In the genomic region with DNA sequence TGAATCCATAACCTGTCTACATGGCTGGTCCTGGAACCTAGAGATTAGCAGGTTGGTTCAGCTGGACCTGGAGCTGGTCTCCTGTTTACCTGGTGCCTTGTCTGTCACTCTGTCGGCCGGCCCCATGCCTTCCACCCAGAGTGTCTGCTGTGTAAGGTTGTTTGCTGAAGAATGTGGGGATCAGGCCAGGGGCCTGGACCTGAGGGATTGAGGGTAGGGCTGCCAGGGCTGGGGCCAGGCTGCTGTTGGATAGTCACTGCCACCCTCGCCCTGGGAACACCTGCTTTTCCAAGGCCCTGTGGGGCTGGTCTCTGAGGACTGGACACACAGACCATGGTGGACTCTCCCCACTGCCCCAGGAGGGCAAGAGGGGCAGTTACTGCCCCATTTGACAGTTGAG, we compare ENCODE assay signal across 10 cellular contexts. TPM values are rescaled to one million over a fixed set of nuclear protein-coding genes. Genes with fewer than 3 reads are reported as not detected.
A peak's percentile ranks its signal among the peaks of the same experiment; 100 is the strongest.
DNase-seq lines count a peak whose midpoint lies in the region; ATAC-seq, FAIRE-seq and TF ChIP-seq lines count a peak whose summit lies in the region.
"Had no signal": no experiment of that assay in that cellular context is flagged by ENCODE, and none has a peak within 500 bp of the region (broad histone marks: within the 10 kb centered on the region; RNA-seq: fewer than 3 reads in every experiment).

No MANE protein-coding gene starts in this region.

- 91% methylated on average over 3 of the region's 3 CpGs for WGBS in smooth muscle cell (ENCODE audit: low lambda C conversion rate)

- no peaks in the 10 kb centered on the region for H3K9me3 ChIP-seq in keratinocyte (ENCODE audit: control insufficient read depth, low read depth, low read length)
- no peaks in the 10 kb centered on the region for H3K9me3 ChIP-seq in smooth muscle cell (replicated peaks; ENCODE audit: low read depth)

- no peaks in the 10 kb centered on the region for H3K9me3 Mint-ChIP-seq in WTC11
- H3K9me3 Mint-ChIP-seq: activated CD4-positive, alpha-beta memory T cell treated with anti-CD3 and anti-CD28 coated beads for 36 hours had no signal

- peaks cover 8% of the 10 kb centered on the region for H3K4me1 Mint-ChIP-seq in WTC11

- H3K4me2 ChIP-seq in keratinocyte (ENCODE audit: control insufficient read depth, extremely low read depth, insufficient read depth, low read depth, low read length) = peak overlapping the region; percentile 76
- H3K4me2 ChIP-seq in smooth muscle cell = peak overlapping the region; percentile 98

- no peak for FAIRE-seq in keratinocyte (lab: Jason Lieb, UNC)
- FAIRE-seq: GM19239 had no signal

- H3K4me3 ChIP-seq in keratinocyte (ENCODE audit: control insufficient read depth in 2 of 3, extremely low read depth in 1 of 3, insufficient read depth in 2 of 3, low read depth in 1 of 3, low read length in 3 of 3) (no peak overlapping the region), smooth muscle cell (peak overlapping the region; percentile 78)

- H3K4me3 Mint-ChIP-seq in WTC11 = peak overlapping the region; percentile 75

- H3K9ac ChIP-seq in keratinocyte (ENCODE audit: control insufficient read depth, extremely low read depth, insufficient read depth, low read length) (no peak overlapping the region), smooth muscle cell (ENCODE audit: low read depth) (peak overlapping the region; percentile 43)

- H3K36me3 Mint-ChIP-seq in WTC11 = no peaks in the 10 kb centered on the region
- H3K36me3 Mint-ChIP-seq: activated CD4-positive, alpha-beta memory T cell treated with anti-CD3 and anti-CD28 coated beads for 36 hours had no signal

- no peak for ATAC-seq in WTC11

- dilution Hi-C loops in keratinocyte (cut with MboI; ENCODE audit: extremely low pct_ligation_motif_present, low sequenced_read_pairs) = no loop called here

- H3K27ac Mint-ChIP-seq in WTC11 = no peak overlapping the region
- H3K27ac Mint-ChIP-seq: activated CD4-positive, alpha-beta memory T cell treated with anti-CD3 and anti-CD28 coated beads for 36 hours had no signal

- H3F3A ChIP-seq in smooth muscle cell (ENCODE audit: low read depth) = no peaks in the 10 kb centered on the region

- TF ChIP-seq CTCF in WTC11 (IDR thresholded peaks at IDR 0.05) (no peak), keratinocyte (optimal IDR thresholded peaks at IDR 0.05 in 1 of 3, IDR thresholded peaks at IDR 0.05 in 1 of 3, conservative IDR thresholded peaks at IDR 0.05 in 1 of 3; ENCODE audit: extremely low read depth in 1 of 3, insufficient read depth in 2 of 3, low read length in 3 of 3) (no peak), smooth muscle cell (IDR thresholded peaks at IDR 0.05; ENCODE audit: borderline replicate concordance, insufficient read depth, poor library complexity, severe bottlenecking) (no peak)

- H3K27me3 Mint-ChIP-seq in WTC11 (ENCODE audit: low read depth) = peaks cover 26% of the 10 kb centered on the region

- H3K27ac ChIP-seq in keratinocyte (ENCODE audit: control insufficient read depth, insufficient read depth, low read length) (no peak overlapping the region), smooth muscle cell (ENCODE audit: low read depth) (peak overlapping the region; percentile 45)

- H2AFZ ChIP-seq in keratinocyte (ENCODE audit: control insufficient read depth, low read length) (no peak overlapping the region), smooth muscle cell (ENCODE audit: low read depth) (no peak overlapping the region)

- H3K4me1 ChIP-seq in keratinocyte (ENCODE audit: control insufficient read depth, extremely low read depth, insufficient read depth, low read length) (peaks cover 10% of the 10 kb centered on the region), smooth muscle cell (ENCODE audit: low read depth) (peaks cover 13% of the 10 kb centered on the region)

- H3K36me3 ChIP-seq in keratinocyte (ENCODE audit: control insufficient read depth in 2 of 2, extremely low read depth in 1 of 2, insufficient read depth in 2 of 2, low read length in 2 of 2) = no peaks in the 10 kb centered on the region
- H3K36me3 ChIP-seq in smooth muscle cell (ENCODE audit: low read depth) = no peaks in the 10 kb centered on the region

- H3K27me3 ChIP-seq in keratinocyte (ENCODE audit: control insufficient read depth, extremely low read depth, insufficient read depth, low read length) (no peaks in the 10 kb centered on the region), smooth muscle cell (ENCODE audit: low read depth) (no peaks in the 10 kb centered on the region)

- POLR2A ChIA-PET in WTC11 (lab: Charles Lee) = no interaction called here

- no peaks in the 10 kb centered on the region for H4K20me1 ChIP-seq in keratinocyte (ENCODE audit: control insufficient read depth, extremely low read depth, insufficient read depth, low read length)
- H4K20me1 ChIP-seq in smooth muscle cell (ENCODE audit: low read depth) = peaks cover 12% of the 10 kb centered on the region

- CTCF ChIA-PET in WTC11 (lab: Charles Lee) = interaction anchor here (0.9 to 2.3 kb wide), 4 partner anchors 12 to 112 kb away, joined by 3 to 16 read pairs (median 8); no protein-coding TSS in a partner anchor

- H3K9me1 ChIP-seq in keratinocyte (ENCODE audit: control insufficient read depth, extremely low read depth, insufficient read depth, low read length) = no peaks in the 10 kb centered on the region

- DNase-seq in COLO668 (lab: John Stamatoyannopoulos, UW; ENCODE audit: unreplicated experiment) = peak; percentile 42
- no peak for DNase-seq in WTC11 (ENCODE audit: low spot score)
- DNase-seq in keratinocyte (ENCODE audit: low read depth, low spot score) = no peak
- no peak for DNase-seq in smooth muscle cell (lab: John Stamatoyannopoulos, UW; ENCODE audit: unreplicated experiment)
- no peak for DNase-seq in superior temporal gyrus (ENCODE audit: extremely low spot score)
- no peak for DNase-seq in activated CD4-positive, CD25-positive, alpha-beta regulatory T cell (lab: John Stamatoyannopoulos, UW)
- no peak for DNase-seq in stimulated activated CD4-positive, alpha-beta T cell treated with anti-CD3 and anti-CD28 coated beads, Interleukin-12 subunit alpha, Interleukin-12 subunit beta, amount 100 ng/mL, for 4 hours
- no peak for DNase-seq in NCI-H2029 treated with DMSO at 0.1 percent for 48 hours (lab: John Stamatoyannopoulos, UW)
- DNase-seq: activated CD4-positive, alpha-beta memory T cell treated with anti-CD3 and anti-CD28 coated beads for 36 hours had no signal

- H3K79me2 ChIP-seq in keratinocyte (ENCODE audit: control insufficient read depth, insufficient read depth, low read length) (no peaks in the 10 kb centered on the region), smooth muscle cell (ENCODE audit: low read depth) (peaks cover 15% of the 10 kb centered on the region)

RNA-seq across cellular contexts. Expression of gene NHERF2, which starts 1.4 kb away (rescaled TPM):
- total RNA-seq in WTC11 (2021) (23.3 to 31.1 TPM (median 28.0 TPM) in 3 replicates), smooth muscle cell (14.4 and 21.8 TPM in 2 replicates)
- polyA plus RNA-seq in keratinocyte (5.9 to 10.1 TPM (median 9.0 TPM) in 3 replicates), smooth muscle cell (40.2 and 56.8 TPM in 2 replicates)
- 5.4 TPM for polyA plus RNA-seq in keratinocyte (2011; ENCODE audit: low read depth)
- polyA plus RNA-seq in keratinocyte (2011; cell fraction: cytosol; rRNA removed) = 8.1 and 26.7 TPM in 2 replicates
- 7.5 and 11.2 TPM in 2 replicates for polyA plus RNA-seq in keratinocyte (2011; cell fraction: nucleus; rRNA removed)
- polyA plus RNA-seq in keratinocyte (2012; ENCODE audit: low replicate concordance) = 8.2 and 19.8 TPM in 2 replicates
- 3.3 to 14.2 TPM (median 4.8 TPM) in 3 replicates for polyA minus RNA-seq in keratinocyte
- 21.1 TPM for polyA minus RNA-seq in keratinocyte (2011; cell fraction: cytosol; rRNA and poly(A)+ RNA removed)
- polyA minus RNA-seq in keratinocyte (2011; cell fraction: nucleus; rRNA and poly(A)+ RNA removed) = 3.4 and 4.9 TPM in 2 replicates

RNA-seq across cellular contexts. Expression of gene NPW, which starts 8.6 kb away (rescaled TPM):
- total RNA-seq in WTC11 (2021) (15.2 to 28.6 TPM (median 22.0 TPM) in 3 replicates), smooth muscle cell (13.1 and 30.9 TPM in 2 replicates)
- polyA plus RNA-seq in keratinocyte (0.23 TPM in 1 of 3 replicates, not detected in the others), smooth muscle cell (185 and 193 TPM in 2 replicates)
- not detected for polyA plus RNA-seq in keratinocyte (2011; ENCODE audit: low read depth)
- 0.13 TPM in 1 of 2 replicates, not detected in the other for polyA plus RNA-seq in keratinocyte (2011; cell fraction: cytosol; rRNA removed)
- 0.31 TPM in 1 of 2 replicates, not detected in the other for polyA plus RNA-seq in keratinocyte (2011; cell fraction: nucleus; rRNA removed)
- 0.30 and 0.65 TPM in 2 replicates for polyA plus RNA-seq in keratinocyte (2012; ENCODE audit: low replicate concordance)
- polyA minus RNA-seq in keratinocyte = not detected in 3 replicates
- not detected for polyA minus RNA-seq in keratinocyte (2011; cell fraction: cytosol; rRNA and poly(A)+ RNA removed)
- polyA minus RNA-seq in keratinocyte (2011; cell fraction: nucleus; rRNA and poly(A)+ RNA removed) = not detected in 2 replicates

RNA-seq across cellular contexts. Expression of gene ZNF598, which starts 18.5 kb away (rescaled TPM):
- total RNA-seq in WTC11 (2021) = 53.9 to 66.4 TPM (median 55.5 TPM) in 3 replicates
- polyA plus RNA-seq in keratinocyte = 18.0 to 35.5 TPM (median 24.0 TPM) in 3 replicates
- polyA plus RNA-seq in keratinocyte (2011; ENCODE audit: low read depth) = 117 TPM
- polyA plus RNA-seq in keratinocyte (2011; cell fraction: cytosol; rRNA removed) = 15.1 and 41.0 TPM in 2 replicates
- 49.0 and 65.1 TPM in 2 replicates for polyA plus RNA-seq in keratinocyte (2011; cell fraction: nucleus; rRNA removed)
- polyA plus RNA-seq in keratinocyte (2012; ENCODE audit: low replicate concordance) = 34.4 and 46.1 TPM in 2 replicates
- polyA minus RNA-seq in keratinocyte = 14.1 to 28.9 TPM (median 15.8 TPM) in 3 replicates
- 79.4 TPM for polyA minus RNA-seq in keratinocyte (2011; cell fraction: cytosol; rRNA and poly(A)+ RNA removed)
- polyA minus RNA-seq in keratinocyte (2011; cell fraction: nucleus; rRNA and poly(A)+ RNA removed) = 33.0 and 37.2 TPM in 2 replicates
- 23.2 and 27.2 TPM in 2 replicates for total RNA-seq in smooth muscle cell
- 27.9 and 32.7 TPM in 2 replicates for polyA plus RNA-seq in smooth muscle cell

RNA-seq across cellular contexts. Expression of gene NTHL1, which starts 19.5 kb away (rescaled TPM):
- total RNA-seq in WTC11 (2021) (90.5 to 93.4 TPM (median 93.3 TPM) in 3 replicates), smooth muscle cell (14.6 and 23.8 TPM in 2 replicates)
- polyA plus RNA-seq in keratinocyte (8.5 to 16.0 TPM (median 10.9 TPM) in 3 replicates), smooth muscle cell (36.5 and 39.3 TPM in 2 replicates)
- 7.0 TPM for polyA plus RNA-seq in keratinocyte (2011; ENCODE audit: low read depth)
- 6.1 and 16.9 TPM in 2 replicates for polyA plus RNA-seq in keratinocyte (2011; cell fraction: cytosol; rRNA removed)
- 9.7 and 14.1 TPM in 2 replicates for polyA plus RNA-seq in keratinocyte (2011; cell fraction: nucleus; rRNA removed)
- 4.8 and 18.1 TPM in 2 replicates for polyA plus RNA-seq in keratinocyte (2012; ENCODE audit: low replicate concordance)
- polyA minus RNA-seq in keratinocyte = 8.6 to 10.6 TPM (median 9.2 TPM) in 3 replicates
- polyA minus RNA-seq in keratinocyte (2011; cell fraction: cytosol; rRNA and poly(A)+ RNA removed) = 24.7 TPM
- 5.4 and 9.2 TPM in 2 replicates for polyA minus RNA-seq in keratinocyte (2011; cell fraction: nucleus; rRNA and poly(A)+ RNA removed)

RNA-seq across cellular contexts. Expression of gene TSC2, which starts 19.6 kb away (rescaled TPM):
- total RNA-seq in WTC11 (2021) (103 to 134 TPM (median 117 TPM) in 3 replicates), smooth muscle cell (29.7 and 64.5 TPM in 2 replicates)
- polyA plus RNA-seq in keratinocyte (22.6 to 28.8 TPM (median 23.3 TPM) in 3 replicates), smooth muscle cell (74.7 and 110 TPM in 2 replicates)
- polyA plus RNA-seq in keratinocyte (2011; ENCODE audit: low read depth) = 92.2 TPM
- 19.2 and 33.9 TPM in 2 replicates for polyA plus RNA-seq in keratinocyte (2011; cell fraction: cytosol; rRNA removed)
- polyA plus RNA-seq in keratinocyte (2011; cell fraction: nucleus; rRNA removed) = 84.1 and 102 TPM in 2 replicates
- polyA plus RNA-seq in keratinocyte (2012; ENCODE audit: low replicate concordance) = 39.4 and 44.8 TPM in 2 replicates
- polyA minus RNA-seq in keratinocyte = 57.4 to 178 TPM (median 59.4 TPM) in 3 replicates
- polyA minus RNA-seq in keratinocyte (2011; cell fraction: cytosol; rRNA and poly(A)+ RNA removed) = 62.2 TPM
- polyA minus RNA-seq in keratinocyte (2011; cell fraction: nucleus; rRNA and poly(A)+ RNA removed) = 68.1 and 70.6 TPM in 2 replicates
